Comparison of ENCODE assay signal across 11 cellular contexts in the genomic region with DNA sequence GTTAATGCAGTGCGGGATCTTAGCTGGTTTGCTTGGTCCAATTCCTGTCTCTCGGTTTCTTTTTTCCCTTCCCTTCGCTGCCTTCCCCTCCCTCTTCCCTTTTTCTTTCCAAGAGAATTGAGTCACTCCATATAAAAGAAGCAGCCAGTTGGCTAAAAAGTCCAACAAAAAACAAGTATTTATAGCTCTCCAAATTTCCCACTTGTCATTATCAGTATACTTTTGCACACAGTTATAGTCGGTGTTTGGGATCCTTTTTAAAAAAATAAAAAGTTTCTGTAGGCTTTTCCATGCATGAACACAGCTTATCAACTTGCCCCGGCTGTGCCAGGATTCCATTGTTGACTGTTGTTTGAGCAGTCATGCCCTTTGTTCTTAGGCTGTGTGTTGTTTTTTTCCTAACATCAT. TPM values are rescaled to one million over a fixed set of nuclear protein-coding genes. Genes with fewer than 3 reads are reported as not detected.
DNase-seq lines count a peak whose midpoint lies in the region; ATAC-seq, FAIRE-seq and TF ChIP-seq lines count a peak whose summit lies in the region.
"Had no signal": no experiment of that assay in that cellular context is flagged by ENCODE, and none has a peak within 500 bp of the region (broad histone marks: within the 10 kb centered on the region; RNA-seq: fewer than 3 reads in every experiment).

No MANE protein-coding gene starts in this region.

- peak overlapping the region in 1 of 3 donors; percentile 72 for H3K4me3 Mint-ChIP-seq in T-cell
- no peak overlapping the region for H3K4me3 Mint-ChIP-seq in natural killer cell treated with Interleukin-12 subunit alpha and Interleukin-12 subunit beta and Interleukin-15 and Interleukin-18, amount 100 ng/mL, for 72 hours

- no peak for TF ChIP-seq POLR2A in A549 (IDR thresholded peaks at IDR 0.05; ENCODE audit: low read length)

- TF ChIP-seq CTCF in A549 (IDR thresholded peaks at IDR 0.05) (no peak), fibroblast of the aortic adventitia (IDR thresholded peaks at IDR 0.05; ENCODE audit: insufficient read depth, low read length) (no peak)

- peak overlapping the region; percentile 93 to 95 for H3K27ac Mint-ChIP-seq in T-cell
- peak overlapping the region; percentile 36 to 84 for H3K27ac Mint-ChIP-seq in natural killer cell treated with Interleukin-12 subunit alpha and Interleukin-12 subunit beta and Interleukin-15 and Interleukin-18, amount 100 ng/mL, for 72 hours

- peak overlapping the region; percentile 44 for H3K4me2 ChIP-seq in A549

- TF ChIP-seq RAD21 in A549 (conservative IDR thresholded peaks at IDR 0.05 in 1 of 2, IDR thresholded peaks at IDR 0.05 in 1 of 2), result no peak

- POLR2A ChIA-PET in A549 (lab: Yijun Ruan, JAX) (interaction anchor here (0.6 kb wide), 1 partner anchor 506 kb away, joined by 4 read pairs; no protein-coding TSS in a partner anchor), T-cell (lab: Charles Lee) (interaction anchor here (0.5 to 1.5 kb wide), 9 partner anchors 11 to 375 kb away, joined by 3 to 12 read pairs (median 3); partner anchors contain the start of gene CORO7 (in 1 of the 2))

- CTCF ChIA-PET in A549 (lab: Yijun Ruan, JAX) (interaction anchor here (0.7 to 4.9 kb wide), 12 partner anchors 8 to 555 kb away, joined by 3 to 32 read pairs (median 6); partner anchors contain the start of gene HMOX2), T-cell (lab: Charles Lee) (interaction anchor here in 1 of 2 donors (0.5 to 1.5 kb wide), 3 partner anchors 9 to 329 kb away, joined by 3 to 4 read pairs (median 4); no protein-coding TSS in a partner anchor)

- no peaks in the 10 kb centered on the region for H3K9me3 Mint-ChIP-seq in T-cell
- H3K9me3 Mint-ChIP-seq in natural killer cell treated with Interleukin-12 subunit alpha and Interleukin-12 subunit beta and Interleukin-15 and Interleukin-18, amount 100 ng/mL, for 72 hours, result no peaks in the 10 kb centered on the region

- ATAC-seq in A549 (no peak), T-cell (replicated peaks in 1 of 4) (no peak)
- ATAC-seq in natural killer cell treated with Interleukin-12 subunit alpha and Interleukin-12 subunit beta and Interleukin-15 and Interleukin-18, amount 100 ng/mL, for 72 hours, result no peak

- H3K4me1 ChIP-seq in A549, result peaks cover 28% of the 10 kb centered on the region

- peak overlapping the region in 1 of 2 experiments; percentile 44; a peak in 2 of 6 replicates for H3K27ac ChIP-seq in A549
- H3K27ac ChIP-seq: BLaER1 treated with 17β-estradiol and CSF1 and Interleukin-3, amounts not matched to agents 10 nM and 100 nM; parathyroid adenoma had no signal

- no peaks in the 10 kb centered on the region for H3K9me3 ChIP-seq in A549
- H3K9me3 ChIP-seq: BLaER1 treated with 17β-estradiol and CSF1 and Interleukin-3, amounts not matched to agents 10 nM and 100 nM had no signal

- peaks cover 11% of the 10 kb centered on the region for H3K36me3 Mint-ChIP-seq in T-cell
- no peaks in the 10 kb centered on the region for H3K36me3 Mint-ChIP-seq in natural killer cell treated with Interleukin-12 subunit alpha and Interleukin-12 subunit beta and Interleukin-15 and Interleukin-18, amount 100 ng/mL, for 72 hours

- no peak overlapping the region for H3K4me3 ChIP-seq in A549
- peak overlapping the region; percentile 54 for H3K4me3 ChIP-seq in fibroblast of the aortic adventitia (ENCODE audit: low read depth, low read length)
- H3K4me3 ChIP-seq: BLaER1 treated with 17β-estradiol and CSF1 and Interleukin-3, amounts not matched to agents 10 nM and 100 nM had no signal

- no peaks in the 10 kb centered on the region for H3K27me3 Mint-ChIP-seq in T-cell
- H3K27me3 Mint-ChIP-seq in natural killer cell treated with Interleukin-12 subunit alpha and Interleukin-12 subunit beta and Interleukin-15 and Interleukin-18, amount 100 ng/mL, for 72 hours, result no peaks in the 10 kb centered on the region

- H3K4me1 Mint-ChIP-seq in T-cell, result peaks cover 88 to 96% (median 88%) of the 10 kb centered on the region in 3 donors
- H3K4me1 Mint-ChIP-seq in natural killer cell treated with Interleukin-12 subunit alpha and Interleukin-12 subunit beta and Interleukin-15 and Interleukin-18, amount 100 ng/mL, for 72 hours (ENCODE audit: low read depth in 2 of 2), result peaks cover 57 to 67% of the 10 kb centered on the region in 2 donors

- WGBS in A549 (ENCODE audit: missing lambda C conversion rate), result 61% methylated on average over 5 of the region's 5 CpGs

- FAIRE-seq in A549 (lab: Jason Lieb, UNC) (no peak), HTR-8/SVneo (lab: Jason Lieb, UNC) (no peak)

- DNase-seq in A549 (ENCODE audit: low read depth in 1 of 2, low spot score in 1 of 2) (no peak), T-cell (no peak), fibroblast of the aortic adventitia (ENCODE audit: low read depth) (peak; percentile 85), HTR-8/SVneo (ENCODE audit: insufficient read length, low spot score) (no peak), NCI-H187 treated with DMSO at 0.1 percent for 48 hours (lab: John Stamatoyannopoulos, UW) (no peak), NCI-H2196 treated with DMSO at 0.1 percent for 48 hours (lab: John Stamatoyannopoulos, UW; ENCODE audit: unreplicated experiment) (no peak)
- no peak for DNase-seq in natural killer cell treated with Interleukin-12 subunit alpha and Interleukin-12 subunit beta and Interleukin-15 and Interleukin-18, amount 100 ng/mL, for 72 hours (ENCODE audit: low spot score)
- DNase-seq in activated CD4-positive, alpha-beta T cell treated with anti-CD3 and anti-CD28 coated beads, Interleukin-2, amount 50 U/mL, for 48 hours, result no peak
- DNase-seq: erythroblast had no signal

- TF ChIP-seq EP300 in A549 (IDR thresholded peaks at IDR 0.05), result no peak

TF ChIP-seq in A549, 52 proteins besides CTCF, POLR2A, EP300 and RAD21 (continues in another document):
- TF ChIP-seq NPAS2 (CRISPR knock-in tag; IDR thresholded peaks at IDR 0.05; ENCODE audit: borderline replicate concordance) (no peak), CHD2 (IDR thresholded peaks at IDR 0.05; ENCODE audit: low read length, partially characterized antibody) (no peak), NFE2L2 (conservative IDR thresholded peaks at IDR 0.05; ENCODE audit: low read length) (no peak), HOXB13 (CRISPR knock-in tag; IDR thresholded peaks at IDR 0.05; ENCODE audit: low read depth) (no peak), JUNB (IDR thresholded peaks at IDR 0.05) (no peak), KDM5A (IDR thresholded peaks at IDR 0.05) (no peak), CHD4 (IDR thresholded peaks at IDR 0.05; ENCODE audit: borderline replicate concordance) (no peak)
- TF ChIP-seq, protein P1, sequence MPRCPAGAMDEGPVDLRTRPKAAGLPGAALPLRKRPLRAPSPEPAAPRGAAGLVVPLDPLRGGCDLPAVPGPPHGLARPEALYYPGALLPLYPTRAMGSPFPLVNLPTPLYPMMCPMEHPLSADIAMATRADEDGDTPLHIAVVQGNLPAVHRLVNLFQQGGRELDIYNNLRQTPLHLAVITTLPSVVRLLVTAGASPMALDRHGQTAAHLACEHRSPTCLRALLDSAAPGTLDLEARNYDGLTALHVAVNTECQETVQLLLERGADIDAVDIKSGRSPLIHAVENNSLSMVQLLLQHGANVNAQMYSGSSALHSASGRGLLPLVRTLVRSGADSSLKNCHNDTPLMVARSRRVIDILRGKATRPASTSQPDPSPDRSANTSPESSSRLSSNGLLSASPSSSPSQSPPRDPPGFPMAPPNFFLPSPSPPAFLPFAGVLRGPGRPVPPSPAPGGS (IDR thresholded peaks at IDR 0.05), result no peak

RNA-seq across cellular contexts. Expression of gene HMOX2, which starts 24.9 kb away (rescaled TPM):
- polyA plus RNA-seq in A549 (2011; rRNA removed), result 35.4 and 37.3 TPM in 2 replicates
- polyA plus RNA-seq in A549 (2012; cell fraction: cytosol; rRNA removed), result 65.7 and 69.4 TPM in 2 replicates
- polyA plus RNA-seq in A549 (2012; cell fraction: nucleus; rRNA removed), result 54.9 and 55.2 TPM in 2 replicates
- 47.7 to 49.6 TPM (median 49.5 TPM) in 3 replicates for polyA plus RNA-seq in A549 (2017; fragmentation: RNase III; extraction: RNeasy Plus Mini Kit Qiagen cat#74134 plus additional on column Dnase treatment)
- polyA minus RNA-seq in A549 (2011; rRNA and poly(A)+ RNA removed), result 30.2 and 35.8 TPM in 2 replicates
- total RNA-seq in T-cell, result 10 to 100 TPM; 49.1 to 74.4 (median 70.5) TPM
- 24.8 and 30.5 TPM in 2 replicates for total RNA-seq in fibroblast of the aortic adventitia (ENCODE audit: low replicate concordance)
- total RNA-seq in natural killer cell treated with Interleukin-12 subunit alpha and Interleukin-12 subunit beta and Interleukin-15 and Interleukin-18, amount 100 ng/mL, for 72 hours, result 100 to 1,000 TPM in 1 of 2 donors, 10 to 100 TPM in 1; 99.5 to 102 TPM

RNA-seq across cellular contexts. Expression of gene NMRAL1, which starts 26.6 kb away (rescaled TPM):
- polyA plus RNA-seq in A549 (2011; rRNA removed), result 36.3 and 36.4 TPM in 2 replicates
- 77.1 and 78.5 TPM in 2 replicates for polyA plus RNA-seq in A549 (2012; cell fraction: cytosol; rRNA removed)
- 83.5 and 111 TPM in 2 replicates for polyA plus RNA-seq in A549 (2012; cell fraction: nucleus; rRNA removed)
- polyA plus RNA-seq in A549 (2017; fragmentation: RNase III; extraction: RNeasy Plus Mini Kit Qiagen cat#74134 plus additional on column Dnase treatment), result 47.4 to 55.8 TPM (median 48.8 TPM) in 3 replicates
- polyA minus RNA-seq in A549 (2011; rRNA and poly(A)+ RNA removed), result 54.9 and 55.1 TPM in 2 replicates
- total RNA-seq in T-cell, result 10 to 100 TPM; 50.1 to 79.1 (median 62.1) TPM
- 43.4 and 80.7 TPM in 2 replicates for total RNA-seq in fibroblast of the aortic adventitia (ENCODE audit: low replicate concordance)
- total RNA-seq in natural killer cell treated with Interleukin-12 subunit alpha and Interleukin-12 subunit beta and Interleukin-15 and Interleukin-18, amount 100 ng/mL, for 72 hours, result 10 to 100 TPM; 40.7 to 80.9 TPM

RNA-seq across cellular contexts. Expression of gene CDIP1, which starts 37.5 kb away (rescaled TPM):
- polyA plus RNA-seq in A549 (2011; rRNA removed), result 3.7 and 4.4 TPM in 2 replicates
- polyA plus RNA-seq in A549 (2012; cell fraction: cytosol; rRNA removed), result 5.0 and 6.2 TPM in 2 replicates
- 5.3 TPM in 2 replicates for polyA plus RNA-seq in A549 (2012; cell fraction: nucleus; rRNA removed)
- polyA plus RNA-seq in A549 (2017; fragmentation: RNase III; extraction: RNeasy Plus Mini Kit Qiagen cat#74134 plus additional on column Dnase treatment), result 7.8 to 8.4 TPM (median 8.3 TPM) in 3 replicates
- polyA minus RNA-seq in A549 (2011; rRNA and poly(A)+ RNA removed), result 2.6 and 3.7 TPM in 2 replicates
- total RNA-seq in T-cell, result 10 to 100 TPM; 28.6 to 31.3 (median 29.7) TPM
- total RNA-seq in fibroblast of the aortic adventitia (ENCODE audit: low replicate concordance), result 11.8 and 20.3 TPM in 2 replicates
- 10 to 100 TPM; 24.5 to 28.2 TPM for total RNA-seq in natural killer cell treated with Interleukin-12 subunit alpha and Interleukin-12 subunit beta and Interleukin-15 and Interleukin-18, amount 100 ng/mL, for 72 hours

RNA-seq across cellular contexts. Expression of gene C16orf96, which starts 55.1 kb away (rescaled TPM):
- 0.03 TPM in 1 of 2 replicates, not detected in the other for polyA plus RNA-seq in A549 (2011; rRNA removed)
- polyA plus RNA-seq in A549 (2012; cell fraction: cytosol; rRNA removed), result 0.01 TPM in 2 replicates
- polyA plus RNA-seq in A549 (2012; cell fraction: nucleus; rRNA removed), result 0.02 and 0.04 TPM in 2 replicates
- 0.01 to 0.03 TPM in 2 of 3 replicates, not detected in the other for polyA plus RNA-seq in A549 (2017; fragmentation: RNase III; extraction: RNeasy Plus Mini Kit Qiagen cat#74134 plus additional on column Dnase treatment)
- not detected in 2 replicates for polyA minus RNA-seq in A549 (2011; rRNA and poly(A)+ RNA removed)
- under 1 TPM; 0.30 to 0.66 (median 0.50) TPM for total RNA-seq in T-cell
- under 0.01 TPM in 1 of 2 replicates, not detected in the other for total RNA-seq in fibroblast of the aortic adventitia (ENCODE audit: low replicate concordance)
- total RNA-seq in natural killer cell treated with Interleukin-12 subunit alpha and Interleukin-12 subunit beta and Interleukin-15 and Interleukin-18, amount 100 ng/mL, for 72 hours, result not detected
